ENCODE assay signal across 8 cellular contexts in the genomic region with DNA sequence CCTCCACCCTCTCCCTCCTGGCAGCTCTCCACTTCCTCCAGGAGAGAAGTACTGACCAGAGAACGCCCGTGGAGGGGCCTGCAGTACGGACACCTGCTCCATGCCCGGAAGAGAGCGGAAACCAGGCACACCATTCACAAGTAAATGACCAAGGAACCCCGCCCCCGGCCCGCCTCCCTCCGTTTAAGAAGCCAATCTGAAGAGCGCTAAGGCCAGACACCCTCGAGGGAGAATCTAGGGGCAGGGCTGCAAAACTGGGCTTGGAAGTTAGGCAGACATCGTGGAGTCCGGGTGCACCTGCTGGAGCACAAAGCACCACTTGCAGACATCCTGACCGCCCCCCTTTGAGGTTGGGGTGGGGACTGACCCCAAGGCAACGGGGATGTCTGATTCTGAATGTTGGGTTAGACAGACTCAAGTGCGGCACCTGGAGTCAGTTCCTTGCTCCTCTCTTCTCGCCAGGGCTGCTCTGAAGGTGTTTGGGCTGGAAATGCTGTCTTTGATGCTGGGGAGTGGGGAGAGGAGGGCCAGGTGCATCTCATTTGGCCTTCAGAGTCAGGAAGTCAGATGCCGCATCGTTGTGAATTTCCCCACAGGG. TPM values are rescaled to one million over a fixed set of nuclear protein-coding genes. Genes with fewer than 3 reads are reported as not detected.
DNase-seq lines count a peak whose midpoint lies in the region; ATAC-seq lines count a peak whose summit lies in the region.

No MANE protein-coding gene starts in this region.

- H3K27ac ChIP-seq in aorta (ENCODE audit: low read depth in 1 of 2, low read length in 2 of 2), result peak overlapping the region in 1 of 2 donors; percentile 79

- ATAC-seq in left ventricle myocardium superior, result peak; percentile 49
- ATAC-seq in aorta (ENCODE audit: low FRiP score), result peak; percentile 77

- H3K4me3 ChIP-seq in HAP-1 (peak overlapping the region; percentile 97), adipocyte (ENCODE audit: low read length) (peak overlapping the region; percentile 93), aorta (ENCODE audit: low read length in 2 of 2) (peak overlapping the region; percentile 39 to 66)

- DNase-seq in EL, result peak; percentile 88
- peak; percentile 89 to 94 for DNase-seq in HAP-1 (ENCODE audit: low spot score in 2 of 2)
- DNase-seq in NCI-H128 (lab: John Stamatoyannopoulos, UW; ENCODE audit: unreplicated experiment), result peak; percentile 45
- peak; percentile 84 to 90 for DNase-seq in SW 1271 (lab: John Stamatoyannopoulos, UW)
- peak; percentile 86 for DNase-seq in adipocyte (ENCODE audit: low read depth)
- DNase-seq in left ventricle myocardium superior, result peak; percentile 74
- peak; percentile 72 for DNase-seq in renal cortical epithelial cell (ENCODE audit: low read depth)
- DNase-seq in aorta, result peak; percentile 77 to 90

- H3K4me1 ChIP-seq in HAP-1 (peaks cover 6% of the 10 kb centered on the region), adipocyte (ENCODE audit: control insufficient read depth, insufficient read depth, low read length) (peaks cover 34% of the 10 kb centered on the region), aorta (ENCODE audit: control insufficient read depth in 1 of 2, insufficient read depth in 2 of 2, low read length in 2 of 2) (no peaks in the 10 kb centered on the region)

- intact Hi-C loops in left ventricle myocardium superior (cut with micrococcal nuclease), result no loop called here
- intact Hi-C loops in aorta (cut with DNase I), result loop anchor here (2.0 to 5.0 kb wide), 4 partner anchors 14 to 261 kb away; no protein-coding TSS in a partner anchor

- in situ Hi-C loops in HAP-1 (cut with MboI; ENCODE audit: low sequenced_read_pairs), result no loop called here

- peaks cover 41% of the 10 kb centered on the region for H3K36me3 ChIP-seq in HAP-1 (replicated peaks)
- H3K36me3 ChIP-seq in adipocyte (ENCODE audit: control insufficient read depth, insufficient read depth, low read length, severe bottlenecking), result peaks cover 40% of the 10 kb centered on the region
- no peaks in the 10 kb centered on the region for H3K36me3 ChIP-seq in aorta (ENCODE audit: control insufficient read depth in 1 of 2, insufficient read depth in 2 of 2, low read length in 1 of 2)

- H3K27me3 ChIP-seq in HAP-1 (ENCODE audit: low read depth) (no peaks in the 10 kb centered on the region), adipocyte (replicated peaks; ENCODE audit: control insufficient read depth, insufficient read depth, low read length) (no peaks in the 10 kb centered on the region), aorta (ENCODE audit: control insufficient read depth in 1 of 2, insufficient read depth in 2 of 2, low read length in 1 of 2) (no peaks in the 10 kb centered on the region)

- peak overlapping the region; percentile 92 for H3K9ac ChIP-seq in adipocyte (ENCODE audit: low read length)

- WGBS in aorta, 2 donors, result 1 to 2% methylated on average over 18 to 19 of the region's 19 CpGs

- H3K9me3 ChIP-seq in HAP-1 (no peaks in the 10 kb centered on the region), adipocyte (ENCODE audit: control insufficient read depth, low read length) (no peaks in the 10 kb centered on the region), aorta (ENCODE audit: control insufficient read depth, low read length) (no peaks in the 10 kb centered on the region)

RNA-seq across cellular contexts. Expression of a gene that starts 1.0 kb away (rescaled TPM):
- total RNA-seq in left ventricle myocardium superior (15.4 TPM), renal cortical epithelial cell (13.2 and 22.2 TPM in 2 replicates), aorta (10 to 100 TPM; 20.9 to 32.2 TPM)
- polyA plus RNA-seq in aorta, result 10 to 100 TPM in 1 of 2 donors, 1 to 10 TPM in 1; 8.8 to 48.4 TPM

RNA-seq across cellular contexts. Expression of a gene that starts 24.9 kb away (rescaled TPM):
- total RNA-seq in left ventricle myocardium superior (0.50 TPM), renal cortical epithelial cell (3.1 and 4.7 TPM in 2 replicates), aorta (1 to 10 TPM; 3.0 to 3.1 TPM)
- polyA plus RNA-seq in aorta, result 1 to 10 TPM; 1.0 to 1.3 TPM

RNA-seq across cellular contexts. Expression of a gene that starts 40.5 kb away (rescaled TPM):
- total RNA-seq in left ventricle myocardium superior (357 TPM), renal cortical epithelial cell (4,821 and 6,713 TPM in 2 replicates), aorta (1,000 to 10,000 TPM; 2,309 to 2,547 TPM)
- polyA plus RNA-seq in aorta, result 1,000 to 10,000 TPM; 1,438 to 2,310 TPM
